In the genomic region with DNA sequence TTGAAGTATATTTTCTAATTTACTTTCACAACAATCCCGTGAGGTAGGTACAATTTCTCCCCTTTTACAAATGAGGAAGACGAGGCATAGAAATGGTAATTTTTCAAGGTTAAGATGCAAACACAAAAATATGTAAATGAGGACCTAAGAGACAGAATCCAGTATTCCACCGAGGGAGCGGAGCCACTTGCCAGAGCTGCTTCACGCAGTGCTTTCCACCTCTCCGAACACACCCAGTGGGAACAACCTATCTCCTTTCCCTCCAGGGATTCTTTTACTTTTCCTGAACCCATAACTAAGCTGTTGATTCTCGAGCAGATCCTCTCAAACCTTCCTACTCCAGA, we compare ENCODE assay signal across 8 cellular contexts. TPM values are rescaled to one million over a fixed set of nuclear protein-coding genes. Genes with fewer than 3 reads are reported as not detected.
DNase-seq lines count a peak whose midpoint lies in the region; ATAC-seq, FAIRE-seq and TF ChIP-seq lines count a peak whose summit lies in the region.

No MANE protein-coding gene starts in this region.

- H3K36me3 ChIP-seq in GM12878 (ENCODE audit: control insufficient read depth in 2 of 2, insufficient read depth in 2 of 2, low read length in 1 of 2): no peaks in the 10 kb centered on the region
- no peaks in the 10 kb centered on the region for H3K36me3 ChIP-seq in lung (ENCODE audit: control insufficient read depth in 2 of 2, insufficient read depth in 2 of 2, low read length in 2 of 2)

- WGBS in GM12878 (ENCODE audit: insufficient coverage, insufficient replicate concordance, low lambda C conversion rate, missing lambda C conversion rate): 13% methylated on average over 7 of the region's 7 CpGs
- 9 to 19% methylated on average over 7 of the region's 7 CpGs for WGBS in lung, 2 donors

- TF ChIP-seq RAD21 in GM12878 (IDR thresholded peaks at IDR 0.05; ENCODE audit: insufficient read depth, low read depth, low read length): no peak

- ATAC-seq in activated T-cell treated with anti-CD3 and anti-CD28 coated beads, Interleukin-2, amount 50 U/mL, for 4 hours: no peak
- ATAC-seq in GM12878 (no peak), lung (ENCODE audit: insufficient read depth, low FRiP score) (no peak), GM19035 (IDR thresholded peaks at IDR 0.05; ENCODE audit: unreplicated experiment) (no peak)

- H3K36me3 Mint-ChIP-seq in activated T-cell treated with anti-CD3 and anti-CD28 coated beads, Interleukin-2, amount 50 U/mL, for 4 hours (ENCODE audit: insufficient read depth): peaks cover 14% of the 10 kb centered on the region
- H3K36me3 Mint-ChIP-seq in type B pancreatic cell: no peaks in the 10 kb centered on the region

- no peak for DNase-seq in activated T-cell treated with anti-CD3 and anti-CD28 coated beads, Interleukin-2, amount 50 U/mL, for 4 hours
- DNase-seq in activated T-cell treated with anti-CD3 and anti-CD28 coated beads for 4 hours (no peak), GM12878 (ENCODE audit: low read depth, low spot score) (no peak), lung (ENCODE audit: low spot score) (no peak), type B pancreatic cell (ENCODE audit: extremely low spot score, unreplicated experiment) (no peak), UCSD-AML1 (lab: John Stamatoyannopoulos, UW; ENCODE audit: unreplicated experiment) (no peak), mesenteric fat pad (ENCODE audit: low spot score) (no peak)

- TF ChIP-seq EP300 in GM12878 (IDR thresholded peaks at IDR 0.05; ENCODE audit: borderline replicate concordance in 1 of 2, control insufficient read depth in 1 of 2, low read depth in 2 of 2, low read length in 2 of 2): no peak

- H3K4me3 ChIP-seq in GM12878: peak overlapping the region; percentile 94
- peak overlapping the region; percentile 81 for H3K4me3 ChIP-seq in lung

- H3K4me2 ChIP-seq in GM12878 (ENCODE audit: control insufficient read depth, insufficient read depth): peak overlapping the region; percentile 86

- BruUV-seq in GM12878 (replicated peaks; lab: Mats Ljungman, UMichigan): no TSS peak

- peaks cover 59% of the 10 kb centered on the region for H3K4me1 Mint-ChIP-seq in activated T-cell treated with anti-CD3 and anti-CD28 coated beads, Interleukin-2, amount 50 U/mL, for 4 hours (ENCODE audit: low read depth)
- H3K4me1 Mint-ChIP-seq in type B pancreatic cell (ENCODE audit: unreplicated experiment): peaks cover 17% of the 10 kb centered on the region

- SMC1A ChIA-PET in GM12878 (lab: Charles Lee; ENCODE audit: uncharacterized antibody, unreplicated experiment): interaction anchor here (0.6 to 7.5 kb wide), 9 partner anchors 9 to 197 kb away, joined by 3 to 127 read pairs (median 5); no protein-coding TSS in a partner anchor

- H3K27me3 ChIP-seq in GM12878 (replicated peaks in 1 of 2; ENCODE audit: control insufficient read depth in 2 of 2, insufficient read depth in 2 of 2, low read length in 1 of 2): no peaks in the 10 kb centered on the region
- no peaks in the 10 kb centered on the region for H3K27me3 ChIP-seq in lung (ENCODE audit: control insufficient read depth, insufficient read depth)

- H3K27ac ChIP-seq in GM12878 (ENCODE audit: control insufficient read depth, insufficient read depth) (peak overlapping the region; percentile 90), lung (ENCODE audit: low read depth in 1 of 2, low read length in 1 of 2) (no peak overlapping the region)

- no peaks in the 10 kb centered on the region for H3K27me3 Mint-ChIP-seq in activated T-cell treated with anti-CD3 and anti-CD28 coated beads, Interleukin-2, amount 50 U/mL, for 4 hours (ENCODE audit: low read depth)
- H3K27me3 Mint-ChIP-seq in type B pancreatic cell: no peaks in the 10 kb centered on the region

- peaks cover 11% of the 10 kb centered on the region for H3K4me1 ChIP-seq in GM12878 (ENCODE audit: control insufficient read depth, insufficient read depth, low read length)
- H3K4me1 ChIP-seq in lung (ENCODE audit: control insufficient read depth in 2 of 2, insufficient read depth in 2 of 2, low read length in 2 of 2): peaks cover 5% of the 10 kb centered on the region in 2 donors

- H2AFZ ChIP-seq in GM12878 (ENCODE audit: control insufficient read depth, low read depth, low read length): no peak overlapping the region

- POLR2A ChIA-PET in GM12878 (lab: Charles Lee): interaction anchor here (0.6 to 5.8 kb wide), 6 partner anchors 10 to 89 kb away, joined by 3 to 48 read pairs (median 5); no protein-coding TSS in a partner anchor

- no peaks in the 10 kb centered on the region for H3K9me3 Mint-ChIP-seq in activated T-cell treated with anti-CD3 and anti-CD28 coated beads, Interleukin-2, amount 50 U/mL, for 4 hours
- H3K9me3 Mint-ChIP-seq in type B pancreatic cell: peaks cover 4% of the 10 kb centered on the region

- in situ Hi-C loops in GM12878 (cut with MboI): no loop called here

- H3K9me3 ChIP-seq in GM12878 (replicated peaks; ENCODE audit: control insufficient read depth, insufficient read depth, low read length): no peaks in the 10 kb centered on the region
- no peaks in the 10 kb centered on the region for H3K9me3 ChIP-seq in lung (ENCODE audit: control insufficient read depth in 2 of 2, insufficient read depth in 1 of 2, low read length in 1 of 2)

- H4K20me1 ChIP-seq in GM12878 (ENCODE audit: control insufficient read depth, insufficient read depth): peaks cover 4% of the 10 kb centered on the region; the same call in 1 of the 2 replicates

- intact Hi-C loops in GM12878 (cut with micrococcal nuclease; ENCODE audit: unreplicated experiment): loop anchor here (5.0 kb wide), 1 partner anchor 94 kb away; no protein-coding TSS in a partner anchor

- H3K4me3 Mint-ChIP-seq in activated T-cell treated with anti-CD3 and anti-CD28 coated beads, Interleukin-2, amount 50 U/mL, for 4 hours: peak overlapping the region; percentile 100
- peak overlapping the region; percentile 91 for H3K4me3 Mint-ChIP-seq in type B pancreatic cell

- TF ChIP-seq CTCF in GM12878 (IDR thresholded peaks at IDR 0.05 in 2 of 3, conservative IDR thresholded peaks at IDR 0.05 in 1 of 3; ENCODE audit: control insufficient read depth in 2 of 3, extremely low read depth in 1 of 3, insufficient read depth in 1 of 3, low read depth in 3 of 3, low read length in 3 of 3): no peak
- no peak for TF ChIP-seq CTCF in lung (IDR thresholded peaks at IDR 0.05; ENCODE audit: control extremely low read depth, extremely low read depth)
- TF ChIP-seq CTCF in type B pancreatic cell (conservative IDR thresholded peaks at IDR 0.05): no peak

- TF ChIP-seq POLR2A in GM12878 (IDR thresholded peaks at IDR 0.05; ENCODE audit: low read depth, low read length): no peak

- peak overlapping the region; percentile 61 for H3K27ac Mint-ChIP-seq in type B pancreatic cell

- peaks cover 64% of the 10 kb centered on the region for H3K79me2 ChIP-seq in GM12878 (ENCODE audit: control insufficient read depth, insufficient read depth, low read length)

- CTCF ChIA-PET in GM12878 (lab: Yijun Ruan, JAX): interaction anchor here (1.3 to 6.9 kb wide), 6 partner anchors 10 to 154 kb away, joined by 3 to 60 read pairs (median 6); no protein-coding TSS in a partner anchor

- RAD21 ChIA-PET in GM12878 (lab: Charles Lee; ENCODE audit: unreplicated experiment): interaction anchor here (0.8 to 7.0 kb wide), 10 partner anchors 9 to 327 kb away, joined by 3 to 98 read pairs (median 6); no protein-coding TSS in a partner anchor

- peak overlapping the region; percentile 85 for H3K9ac ChIP-seq in GM12878 (ENCODE audit: control insufficient read depth, insufficient read depth, low read length)

- FAIRE-seq in GM12878 (lab: Jason Lieb, UNC): no peak

TF ChIP-seq in GM12878, 131 proteins besides CTCF, POLR2A, EP300 and RAD21 (continues in another document):
- no peak for TF ChIP-seq SRF (IDR thresholded peaks at IDR 0.05; ENCODE audit: low read depth in 2 of 2, low read length in 2 of 2)
- TF ChIP-seq, protein P1, sequence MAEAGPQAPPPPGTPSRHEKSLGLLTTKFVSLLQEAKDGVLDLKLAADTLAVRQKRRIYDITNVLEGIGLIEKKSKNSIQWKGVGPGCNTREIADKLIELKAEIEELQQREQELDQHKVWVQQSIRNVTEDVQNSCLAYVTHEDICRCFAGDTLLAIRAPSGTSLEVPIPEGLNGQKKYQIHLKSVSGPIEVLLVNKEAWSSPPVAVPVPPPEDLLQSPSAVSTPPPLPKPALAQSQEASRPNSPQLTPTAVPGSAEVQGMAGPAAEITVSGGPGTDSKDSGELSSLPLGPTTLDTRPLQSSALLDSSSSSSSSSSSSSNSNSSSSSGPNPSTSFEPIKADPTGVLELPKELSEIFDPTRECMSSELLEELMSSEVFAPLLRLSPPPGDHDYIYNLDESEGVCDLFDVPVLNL (IDR thresholded peaks at IDR 0.05; ENCODE audit: low read depth, low read length): no peak

RNA-seq across cellular contexts. Expression of a gene that starts 1.6 kb away (rescaled TPM):
- total RNA-seq in activated T-cell treated with anti-CD3 and anti-CD28 coated beads, Interleukin-2, amount 50 U/mL, for 4 hours: 10 to 100 TPM; 35.7 to 36.8 (median 36.5) TPM
- total RNA-seq in GM12878 (2013; cell fraction: nucleolus; rRNA removed): 898 and 917 TPM in 2 replicates
- total RNA-seq in GM12878 (2014; rRNA removed): 30.0 and 36.4 TPM in 2 replicates
- total RNA-seq in GM12878 (2014; rRNA removed; fragmentation: Illumina TruSeq; extraction: Trizol): 52.3 and 57.1 TPM in 2 replicates
- 39.5 and 40.1 TPM in 2 replicates for total RNA-seq in GM12878 (2021)
- polyA plus RNA-seq in GM12878 (2011; ENCODE audit: low read depth): 9.8 TPM
- 26.8 and 41.3 TPM in 2 replicates for polyA plus RNA-seq in GM12878 (2011; rRNA removed)
- polyA plus RNA-seq in GM12878 (2011; cell fraction: cytosol; rRNA removed): 8.2 TPM in 2 replicates
- 33.8 and 37.3 TPM in 2 replicates for polyA plus RNA-seq in GM12878 (2011; cell fraction: nucleus; rRNA removed)
- 13.6 and 15.0 TPM in 2 replicates for polyA plus RNA-seq in GM12878 (2012)
- 26.9 and 38.2 TPM in 2 replicates for polyA plus RNA-seq in GM12878 (2014; fragmentation: Illumina TruSeq; extraction: Trizol)
- polyA plus RNA-seq in GM12878 (2014; fragmentation: Nextera tagmentation; extraction: Ambion mirVana): 1 to 10 TPM; 7.7 to 10.0 TPM
- polyA plus RNA-seq in GM12878 (2014; rRNA removed): 20.3 and 24.2 TPM in 2 replicates
- polyA plus RNA-seq in GM12878 (2016; fragmentation: Nextera tagmentation; extraction: Ambion mirVana): 10 to 100 TPM; 37.7 to 42.3 TPM
- polyA minus RNA-seq in GM12878 (2011; rRNA and poly(A)+ RNA removed): 40.4 and 48.1 TPM in 2 replicates
- 9.8 and 11.6 TPM in 2 replicates for polyA minus RNA-seq in GM12878 (2011; cell fraction: cytosol; rRNA and poly(A)+ RNA removed)
- 70.1 and 116 TPM in 2 replicates for polyA minus RNA-seq in GM12878 (2011; cell fraction: nucleus; rRNA and poly(A)+ RNA removed)
- 10 to 100 TPM; 13.4 to 38.0 TPM for total RNA-seq in lung
- 1 to 10 TPM; 3.6 to 6.3 TPM for polyA plus RNA-seq in lung
- total RNA-seq in type B pancreatic cell (ENCODE audit: low replicate concordance): 6.2 and 19.1 TPM in 2 replicates
- 21.3 TPM for total RNA-seq in mesenteric fat pad
